2 cellular contexts compared by ENCODE assay signal in the genomic region with DNA sequence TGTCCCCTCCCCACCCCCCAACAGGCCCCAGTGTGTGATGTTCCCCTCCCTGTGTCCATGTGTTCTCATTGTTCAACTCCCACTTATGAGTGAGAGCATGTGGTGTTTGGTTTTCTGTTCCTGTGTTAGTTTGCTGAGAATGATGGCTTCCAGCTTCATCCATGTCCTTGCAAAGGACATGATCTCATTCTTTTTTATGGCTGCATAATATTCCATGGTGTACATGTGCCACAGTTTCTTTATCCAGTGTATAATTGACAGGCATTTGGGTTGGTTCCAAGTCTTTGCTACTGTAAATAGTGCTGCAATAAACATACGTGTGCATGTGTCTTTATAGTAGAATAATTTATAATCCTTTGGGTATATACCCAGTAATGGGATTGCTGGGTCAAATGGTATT.
DNase-seq lines count a peak whose midpoint lies in the region; ATAC-seq, FAIRE-seq and TF ChIP-seq lines count a peak whose summit lies in the region.
"Not testable (repeated sequence)": the region's sequence is repeated elsewhere in the genome, so short reads cannot be mapped to it uniquely, and the experiment has no call there.

No MANE protein-coding gene starts in this region.

- not testable (repeated sequence) for FAIRE-seq in K562 (lab: Jason Lieb, UNC)

- H3K4me1 ChIP-seq in HEK293 (ENCODE audit: control insufficient read depth, insufficient read depth, low read length); K562 (replicated peaks in 1 of 2; ENCODE audit: control insufficient read depth in 2 of 2, insufficient read depth in 2 of 2, low read length in 2 of 2): not testable (repeated sequence)

- not testable (repeated sequence) for H3K27ac ChIP-seq in HEK293 (ENCODE audit: extremely low read depth, low read depth, low read length); K562 (ENCODE audit: extremely low read depth, low read depth, low read length)

- WGBS in K562 (ENCODE audit: insufficient coverage, low coverage, missing lambda C conversion rate), result 45% methylated on average over 1 of the region's 1 CpG

- H2AFZ ChIP-seq in K562 (ENCODE audit: low read depth, low read length), result not testable (repeated sequence)

- H3K79me2 ChIP-seq in K562 (ENCODE audit: control insufficient read depth, insufficient read depth, low read length), result not testable (repeated sequence)

- CTCF ChIA-PET in HEK293 (lab: Yijun Ruan, JAX); K562 (lab: Yijun Ruan, JAX; ENCODE audit: low intra/inter-chr PET ratio): not testable (repeated sequence)

- not testable (repeated sequence) for H3K36me3 ChIP-seq in HEK293 (ENCODE audit: control insufficient read depth in 2 of 2, insufficient read depth in 1 of 2, low read length in 2 of 2); K562 (ENCODE audit: control insufficient read depth, insufficient read depth, low read length)

- not testable (repeated sequence) for TF ChIP-seq POLR2A in K562 (conservative IDR thresholded peaks at IDR 0.05)

- H3K27me3 ChIP-seq in K562 (ENCODE audit: control insufficient read depth in 2 of 2, insufficient read depth in 2 of 2, low read length in 2 of 2), result not testable (repeated sequence)

- not testable (repeated sequence) for H3K9ac ChIP-seq in K562 (ENCODE audit: insufficient read depth in 1 of 2, low read depth in 2 of 2, low read length in 2 of 2)

- in situ Hi-C loops in K562 (cut with MboI), result not testable (repeated sequence)

- not testable (repeated sequence) for BruUV-seq in K562 (replicated peaks; lab: Mats Ljungman, UMichigan)

- H3K4me2 ChIP-seq in K562 (ENCODE audit: insufficient read depth, low read length), result not testable (repeated sequence)

- not testable (repeated sequence) for H3K9me1 ChIP-seq in K562 (ENCODE audit: control insufficient read depth, insufficient read depth, low read length)

- not testable (repeated sequence) for TF ChIP-seq EP300 in K562 (IDR thresholded peaks at IDR 0.05; ENCODE audit: low read length)

- TF ChIP-seq CTCF in HEK293 (tag by site-specific recombination; IDR thresholded peaks at IDR 0.05); K562 (IDR thresholded peaks at IDR 0.05 in 2 of 3, conservative IDR thresholded peaks at IDR 0.05 in 1 of 3; ENCODE audit: insufficient read depth in 2 of 3, low read depth in 1 of 3, low read length in 3 of 3): not testable (repeated sequence)

- TF ChIP-seq RAD21 in K562 (CRISPR knock-in tag; conservative IDR thresholded peaks at IDR 0.05 in 1 of 2, IDR thresholded peaks at IDR 0.05 in 1 of 2), result not testable (repeated sequence)

- not testable (repeated sequence) for ATAC-seq in K562

- not testable (repeated sequence) for H4K20me1 ChIP-seq in K562 (replicated peaks; ENCODE audit: control insufficient read depth, insufficient read depth, low read length)

- POLR2A ChIA-PET in HEK293 (lab: Yijun Ruan, JAX); K562 (lab: Yijun Ruan, JAX): not testable (repeated sequence)

- not testable (repeated sequence) for H3K9me3 ChIP-seq in HEK293 (ENCODE audit: control insufficient read depth, insufficient read depth, low read depth, low read length); K562 (replicated peaks; ENCODE audit: control insufficient read depth, insufficient read depth, low read depth, low read length)

- DNase-seq in K562 (ENCODE audit: extremely low read depth in 1 of 4, low spot score in 3 of 4), result not testable (repeated sequence)

- intact Hi-C loops in K562 (cut with micrococcal nuclease), result not testable (repeated sequence)

- H3K4me3 ChIP-seq in HEK293 (ENCODE audit: low read depth, low read length); K562: not testable (repeated sequence)

TF ChIP-seq in HEK293, 187 proteins besides CTCF, POLR2A, EP300 and RAD21:
- peak; percentile 95 for TF ChIP-seq ZNF146 (tag by site-specific recombination; IDR thresholded peaks at IDR 0.05)

TF ChIP-seq in K562, 482 proteins besides CTCF, POLR2A, EP300 and RAD21:
- TF ChIP-seq ZNF146 (CRISPR knock-in tag; IDR thresholded peaks at IDR 0.05; ENCODE audit: unreplicated experiment), result peak; percentile 50
